ENCODE assay signal across 8 cellular contexts in genomic region chr13:57627663-57628062, GRCh38. TPM values are rescaled to one million over a fixed set of nuclear protein-coding genes. Genes with fewer than 3 reads are reported as not detected.
DNase-seq lines count a peak whose midpoint lies in the region; ATAC-seq and TF ChIP-seq lines count a peak whose summit lies in the region.

No MANE protein-coding gene starts in this region.

- intact Hi-C loops in A673 (cut with micrococcal nuclease; ENCODE audit: unreplicated experiment) (loop anchor here (2.0 to 5.0 kb wide), 3 partner anchors 230 to 1915 kb away; no protein-coding TSS in a partner anchor), ascending aorta (cut with DNase I) (no loop called here)

- no TSS peak for BruUV-seq in A673 (replicated peaks; lab: Mats Ljungman, UMichigan)

- H3K4me1 ChIP-seq in A673 (ENCODE audit: insufficient read depth, low read length, poor library complexity, severe bottlenecking) (peaks cover 22% of the 10 kb centered on the region), ascending aorta (peaks cover 4 to 7% of the 10 kb centered on the region in 2 donors)

- H3K4me3 ChIP-seq in A673 (ENCODE audit: low read depth, low read length, poor library complexity, severe bottlenecking) (no peak overlapping the region), ascending aorta (no peak overlapping the region)

- TF ChIP-seq CTCF in A673 (conservative IDR thresholded peaks at IDR 0.05; ENCODE audit: low read depth, low read length) (peak; percentile 72), GM13976 (IDR thresholded peaks at IDR 0.05; ENCODE audit: borderline replicate concordance, control extremely low read depth, extremely low read depth, insufficient read depth, missing control alignments) (peak; percentile 39), ascending aorta (IDR thresholded peaks at IDR 0.05) (peak in 2 of 3 experiments; percentile 42 to 45), mesothelial cell of epicardium (IDR thresholded peaks at IDR 0.05; ENCODE audit: unreplicated experiment) (peak; percentile 90)

- no peak overlapping the region for H3K27ac ChIP-seq in A673 (ENCODE audit: low read depth, low read length, poor library complexity, severe bottlenecking)
- no peak overlapping the region for H3K27ac ChIP-seq in ascending aorta

- peaks cover 2% of the 10 kb centered on the region for H3K36me3 Mint-ChIP-seq in mesothelial cell of epicardium

- H3K27ac Mint-ChIP-seq in mesothelial cell of epicardium, result no peak overlapping the region

- POLR2A ChIA-PET in A673 (lab: Charles Lee; ENCODE audit: low non-redundant PET), result no interaction called here

- CTCF ChIA-PET in A673 (lab: Charles Lee), result interaction anchor here (1.0 kb wide), 1 partner anchor 231 kb away, joined by 3 read pairs; no protein-coding TSS in a partner anchor

- H3K4me3 Mint-ChIP-seq in mesothelial cell of epicardium, result no peak overlapping the region

- in situ Hi-C loops in GM13976 (cut with MboI; ENCODE audit: low sequenced_read_pairs, unreplicated experiment), result loop anchor here (25.0 kb wide), 1 partner anchor 1685 kb away; no protein-coding TSS in a partner anchor

- H3K9me3 ChIP-seq in A673 (ENCODE audit: low read depth, low read length, poor library complexity, severe bottlenecking), result peaks cover under 1% of the 10 kb centered on the region
- no peaks in the 10 kb centered on the region for H3K9me3 ChIP-seq in ascending aorta

- H3K9me3 Mint-ChIP-seq in mesothelial cell of epicardium, result no peaks in the 10 kb centered on the region

- H3K27me3 Mint-ChIP-seq in mesothelial cell of epicardium (ENCODE audit: low read depth), result peaks cover 15% of the 10 kb centered on the region

- ATAC-seq in GM21381 (IDR thresholded peaks at IDR 0.05; ENCODE audit: unreplicated experiment), result no peak
- ATAC-seq in HG02973 (IDR thresholded peaks at IDR 0.05; ENCODE audit: unreplicated experiment), result no peak

- H3K27me3 ChIP-seq in A673 (replicated peaks; ENCODE audit: insufficient read depth, low read depth, low read length, poor library complexity) (no peaks in the 10 kb centered on the region), ascending aorta (no peaks in the 10 kb centered on the region)

- DNase-seq in A673 (ENCODE audit: low spot score), result peak; percentile 74
- peak; percentile 46 for DNase-seq in GM13976 (ENCODE audit: low spot score)
- DNase-seq in NCI-H1092 (lab: John Stamatoyannopoulos, UW), result peak; percentile 13
- no peak for DNase-seq in ascending aorta (ENCODE audit: low spot score in 2 of 2)
- no peak for DNase-seq in mesothelial cell of epicardium (ENCODE audit: low spot score in 2 of 2, unreplicated experiment in 2 of 2)
- no peak for DNase-seq in activated T-cell treated with anti-CD3 and anti-CD28 coated beads, Interleukin-2, amount 50 U/mL, for 48 hours

- H3K36me3 ChIP-seq in A673 (ENCODE audit: insufficient read depth, low read length, poor library complexity, severe bottlenecking) (peaks cover 4% of the 10 kb centered on the region), ascending aorta (no peaks in the 10 kb centered on the region)

- peaks cover 29% of the 10 kb centered on the region for H3K4me1 Mint-ChIP-seq in mesothelial cell of epicardium

RNA-seq across cellular contexts. Expression of gene PCDH17, which starts 3.9 kb away (rescaled TPM):
- total RNA-seq in A673 (2021) (79.5 and 84.7 TPM in 2 replicates), ascending aorta (36.0 TPM), mesothelial cell of epicardium (9.3 to 9.6 TPM (median 9.4 TPM) in 3 replicates)

Comparison
In these comparisons a context has a peak if more than half of its experiments do, and no peak if none do; other contexts are left out.
1. DNase-seq: peak in A673 (single experiment), GM13976 (single experiment) and NCI-H1092 (single experiment); none in ascending aorta (0 of 2), mesothelial cell of epicardium (0 of 2) and activated T-cell treated with anti-CD3 and anti-CD28 coated beads, Interleukin-2, amount 50 U/mL, for 48 hours (0 of 2).
2. CTCF ChIP-seq: peak in every context shown above with its lines; median percentile 90 in mesothelial cell of epicardium; 72 in A673; 44 in ascending aorta; 39 in GM13976.